27 cellular contexts compared by ENCODE assay signal in the genomic region with DNA sequence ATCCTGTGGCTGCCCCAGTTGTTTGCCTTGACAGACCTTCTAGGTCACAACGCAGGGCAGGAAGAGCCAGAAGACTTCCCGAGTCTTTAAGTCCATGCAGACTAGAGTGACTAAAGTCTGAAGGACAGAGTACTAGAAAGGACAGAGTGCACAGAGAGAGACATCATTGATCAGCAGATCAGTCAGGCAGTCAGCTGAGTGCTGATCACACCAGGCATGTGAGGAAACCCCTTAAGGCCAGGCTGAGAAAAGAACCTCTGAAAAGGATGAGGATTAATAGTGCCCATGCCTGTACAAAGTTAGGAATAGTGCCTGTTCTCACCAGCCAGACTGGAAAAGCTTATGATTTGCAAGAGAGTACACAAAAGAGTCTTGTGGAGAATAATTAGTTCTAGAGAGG.
"Had no signal": no experiment of that assay in that cellular context is flagged by ENCODE, and none has a peak within 500 bp of the region (broad histone marks: within the 10 kb centered on the region; RNA-seq: fewer than 3 reads in every experiment).

No MANE protein-coding gene starts in this region.

- H3K9me3 Mint-ChIP-seq: nephron progenitor cell had no signal

- H3K27me3 ChIP-seq: ovary, transverse colon, upper lobe of left lung, vagina had no signal

- H3K27ac ChIP-seq: left ventricle myocardium inferior, ovary, skin epidermis, transverse colon, upper lobe of left lung, vagina had no signal

- DNase-seq: hypothalamus; immature natural killer cell; kidney; left colon; left ventricle myocardium inferior; mesendoderm; naive B cell; natural killer cell; nephron progenitor cell; ovary; retina; right cardiac atrium; stimulated activated CD4-positive, alpha-beta T cell treated with anti-CD3 and anti-CD28 coated beads, Interleukin-12 subunit alpha, Interleukin-12 subunit beta, amount 100 ng/mL, for 4 hours; stimulated activated CD4-positive, alpha-beta T cell treated with anti-CD3 and anti-CD28 coated beads, Interleukin-15, amount 100 ng/mL, for 24 hours; stimulated activated CD4-positive, alpha-beta T cell treated with anti-CD3 and anti-CD28 coated beads, Interleukin-4, amount 100 ng/mL, for 24 hours; stimulated activated naive CD4-positive, alpha-beta T cell treated with Interleukin-2 at 50 U/mL for 16 hours; stimulated activated naive CD8-positive, alpha-beta T cell treated with anti-CD3 and anti-CD28 coated beads, Interleukin-15, amount 100 ng/mL, for 72 hours; substantia nigra; transverse colon; upper lobe of left lung had no signal

- H3K36me3 Mint-ChIP-seq: mesothelial cell of epicardium; naive B cell; stimulated activated memory B cell treated with anti-CD40 and anti-IgM and Interleukin-4, amounts not matched to agents 10 μg/mL and 1 μg/mL and 100 μg/mL, for 72 hours had no signal

- H3K27ac Mint-ChIP-seq: immature natural killer cell; mesothelial cell of epicardium; naive B cell; natural killer cell; nephron progenitor cell; progenitor cell of endocrine pancreas; stimulated activated memory B cell treated with anti-CD40 and anti-IgM and Interleukin-4, amounts not matched to agents 10 μg/mL and 1 μg/mL and 100 μg/mL, for 72 hours; stimulated activated naive CD8-positive, alpha-beta T cell treated with anti-CD3 and anti-CD28 coated beads, Interleukin-15, amount 100 ng/mL, for 72 hours had no signal

- H3K36me3 ChIP-seq: left ventricle myocardium inferior, ovary, transverse colon, upper lobe of left lung, vagina had no signal

- H3K4me3 Mint-ChIP-seq: immature natural killer cell; mesothelial cell of epicardium; naive B cell; natural killer cell; nephron progenitor cell; stimulated activated memory B cell treated with anti-CD40 and anti-IgM and Interleukin-4, amounts not matched to agents 10 μg/mL and 1 μg/mL and 100 μg/mL, for 72 hours; stimulated activated naive CD8-positive, alpha-beta T cell treated with anti-CD3 and anti-CD28 coated beads, Interleukin-15, amount 100 ng/mL, for 72 hours had no signal

- ATAC-seq: left colon; natural killer cell; right cardiac atrium; sciatic nerve; stimulated activated memory B cell treated with anti-CD40 and anti-IgM and Interleukin-4, amounts not matched to agents 10 μg/mL and 1 μg/mL and 100 μg/mL, for 72 hours; stimulated activated naive CD8-positive, alpha-beta T cell treated with anti-CD3 and anti-CD28 coated beads, Interleukin-15, amount 100 ng/mL, for 72 hours had no signal

- H3K4me3 ChIP-seq: left ventricle myocardium inferior, lung, ovary, skin epidermis, transverse colon, upper lobe of left lung, vagina had no signal

- H3K4me1 Mint-ChIP-seq: immature natural killer cell; mesothelial cell of epicardium; naive B cell; natural killer cell; nephron progenitor cell; stimulated activated memory B cell treated with anti-CD40 and anti-IgM and Interleukin-4, amounts not matched to agents 10 μg/mL and 1 μg/mL and 100 μg/mL, for 72 hours; stimulated activated naive CD8-positive, alpha-beta T cell treated with anti-CD3 and anti-CD28 coated beads, Interleukin-15, amount 100 ng/mL, for 72 hours had no signal

- H3K9me3 ChIP-seq: left ventricle myocardium inferior, ovary, transverse colon, upper lobe of left lung, vagina had no signal
